In the genomic region with DNA sequence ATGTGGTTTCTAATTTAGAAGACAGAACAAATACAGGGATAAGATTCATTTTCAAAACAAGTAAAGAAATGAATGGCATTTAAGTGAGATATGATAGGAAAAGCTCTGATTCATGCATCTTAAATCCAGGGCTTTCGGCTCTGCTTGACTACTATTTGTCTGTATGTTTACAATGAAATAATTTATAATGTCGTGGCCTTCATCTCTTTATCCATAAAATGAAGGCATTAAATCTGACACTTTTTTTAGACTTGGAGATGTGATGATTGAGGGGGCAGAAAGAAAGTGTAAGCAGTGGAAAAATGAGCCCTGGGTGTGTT, we compare ENCODE assay signal across 24 cellular contexts.
"Had no signal": no experiment of that assay in that cellular context is flagged by ENCODE, and none has a peak within 500 bp of the region (broad histone marks: within the 10 kb centered on the region; RNA-seq: fewer than 3 reads in every experiment).

No MANE protein-coding gene starts in this region.

- H3K4me3 Mint-ChIP-seq: activated CD8-positive, alpha-beta T cell treated with anti-CD3 and anti-CD28 coated beads, Interleukin-2, amount 10 ng/mL, durations not matched to agents 7 days and 5 days; activated naive CD8-positive, alpha-beta T cell treated with anti-CD3 and anti-CD28 coated beads, Interleukin-2, amount 50 U/mL, for 24 hours; activated T-helper 1 cell treated with anti-CD3 and anti-CD28 coated beads, Interleukin-12 subunit alpha, Interleukin-12 subunit beta, Interleukin-2, Interleukin-4 antibody, amounts not matched to agents 30 ng/mL and 10 ng/mL and 1 ng/mL, durations not matched to agents 14 hours and 24 hours and 36 hours; effector memory CD8-positive, alpha-beta T cell; memory B cell; nephron had no signal

- H3K4me3 ChIP-seq: dorsolateral prefrontal cortex, esophagus squamous epithelium, gastroesophageal sphincter, spleen, testis, uterus had no signal

- H3K36me3 Mint-ChIP-seq: memory B cell had no signal

- H3K9me3 ChIP-seq: esophagus squamous epithelium, gastroesophageal sphincter, neutrophil, spleen, testis, uterus had no signal

- H3K4me1 ChIP-seq: uterus had no signal

- H3K27me3 ChIP-seq: esophagus squamous epithelium, gastroesophageal sphincter, testis, uterus had no signal

- H3K36me3 ChIP-seq: esophagus squamous epithelium, gastroesophageal sphincter, neutrophil, spleen, uterus had no signal

- H3K27ac ChIP-seq: dorsolateral prefrontal cortex, esophagus squamous epithelium, gastroesophageal sphincter, neutrophil, spleen, testis, uterus, VCaP had no signal

- DNase-seq: activated CD4-positive, alpha-beta T cell treated with anti-CD3 and anti-CD28 coated beads, Interleukin-2, amount 50 U/mL, for 1 hour; activated CD4-positive, CD25-positive, alpha-beta regulatory T cell treated with anti-CD3 and anti-CD28 coated beads, Interleukin-2, amount 50 U/mL, for 72 hours; activated CD8-positive, alpha-beta T cell treated with anti-CD3 and anti-CD28 coated beads, Interleukin-2, amount 10 ng/mL, durations not matched to agents 7 days and 5 days; activated gamma-delta T cell; activated naive CD4-positive, alpha-beta T cell treated with anti-CD3 and anti-CD28 coated beads, Interleukin-2, amount 50 U/mL, for 16 hours; activated naive CD8-positive, alpha-beta T cell treated with anti-CD3 and anti-CD28 coated beads, Interleukin-2, amount 50 U/mL, for 24 hours; aorta; central memory CD4-positive, alpha-beta T cell; dorsolateral prefrontal cortex; effector memory CD8-positive, alpha-beta T cell; esophagus squamous epithelium; hypothalamus; spleen; stimulated activated CD4-positive, alpha-beta T cell treated with anti-CD3 and anti-CD28 coated beads, Interleukin-4, amount 100 ng/mL, for 1 hour; stimulated activated naive CD4-positive, alpha-beta T cell; T-helper 2 cell; testis; uterus had no signal

- H3K27ac Mint-ChIP-seq: activated CD8-positive, alpha-beta T cell treated with anti-CD3 and anti-CD28 coated beads, Interleukin-2, amount 10 ng/mL, durations not matched to agents 7 days and 5 days; activated naive CD8-positive, alpha-beta T cell treated with anti-CD3 and anti-CD28 coated beads, Interleukin-2, amount 50 U/mL, for 24 hours; activated T-helper 1 cell treated with anti-CD3 and anti-CD28 coated beads, Interleukin-12 subunit alpha, Interleukin-12 subunit beta, Interleukin-2, Interleukin-4 antibody, amounts not matched to agents 30 ng/mL and 10 ng/mL and 1 ng/mL, durations not matched to agents 14 hours and 24 hours and 36 hours; effector memory CD8-positive, alpha-beta T cell; memory B cell; nephron had no signal

- H3K9me3 Mint-ChIP-seq: activated naive CD8-positive, alpha-beta T cell treated with anti-CD3 and anti-CD28 coated beads, Interleukin-2, amount 50 U/mL, for 24 hours; activated T-helper 1 cell treated with anti-CD3 and anti-CD28 coated beads, Interleukin-12 subunit alpha, Interleukin-12 subunit beta, Interleukin-2, Interleukin-4 antibody, amounts not matched to agents 30 ng/mL and 10 ng/mL and 1 ng/mL, durations not matched to agents 14 hours and 24 hours and 36 hours; memory B cell; nephron had no signal
